In the genomic region with DNA sequence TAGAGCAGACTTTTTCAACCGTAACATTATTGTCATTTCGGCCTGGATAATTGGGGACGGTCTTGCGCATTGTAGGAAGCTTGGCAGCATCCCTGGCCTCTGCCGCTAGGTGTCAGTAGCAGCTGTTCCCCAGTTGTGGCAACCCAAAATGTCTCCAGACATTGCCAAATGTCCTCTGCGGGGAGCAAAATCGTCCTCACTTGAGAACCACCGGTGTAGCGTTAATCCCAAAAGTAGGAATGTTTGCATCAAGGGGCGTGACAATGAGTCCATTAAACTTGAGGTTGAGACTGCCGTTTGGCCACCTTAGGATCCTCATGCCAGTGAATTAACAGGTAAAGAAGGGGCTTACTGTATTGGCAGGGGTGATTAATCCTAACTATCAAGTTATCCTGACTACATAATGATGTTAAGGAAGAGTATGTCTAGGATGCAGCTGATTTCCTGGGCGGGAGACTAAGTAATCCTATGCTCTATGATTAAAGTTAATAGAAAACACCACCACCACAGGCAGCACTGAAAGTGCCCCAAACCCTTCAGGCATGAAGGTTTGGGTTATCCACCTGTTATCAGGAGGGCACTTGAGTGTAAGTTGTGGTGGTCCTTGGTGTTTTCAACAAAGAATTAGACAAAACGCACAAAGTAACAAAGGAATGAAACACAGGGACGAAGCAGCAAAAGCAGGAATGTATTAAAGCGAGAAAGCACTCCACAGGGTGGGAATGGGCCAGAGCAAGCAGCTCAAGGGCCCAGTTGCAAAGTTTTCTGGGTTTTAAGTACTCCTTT, we compare ENCODE assay signal across 8 cellular contexts. TPM values are rescaled to one million over a fixed set of nuclear protein-coding genes. Genes with fewer than 3 reads are reported as not detected.
DNase-seq lines count a peak whose midpoint lies in the region; ATAC-seq and TF ChIP-seq lines count a peak whose summit lies in the region.

No MANE protein-coding gene starts in this region.

- H3K27ac Mint-ChIP-seq in activated B cell treated with CpG ODN at 0.5 μM for 24 hours: no peak overlapping the region

- in situ Hi-C loops in mammary epithelial cell (cut with MboI; ENCODE audit: low sequenced_read_pairs in 2 of 2): loop anchor here in 1 of 2 donors (10.0 kb wide), 1 partner anchor 195 kb away; no protein-coding TSS in a partner anchor

- H3K4me1 Mint-ChIP-seq in activated B cell treated with CpG ODN at 0.5 μM for 24 hours: peaks cover 14% of the 10 kb centered on the region

- H3K36me3 Mint-ChIP-seq in activated B cell treated with CpG ODN at 0.5 μM for 24 hours (ENCODE audit: low read depth): no peaks in the 10 kb centered on the region

- H3K9me3 Mint-ChIP-seq in activated B cell treated with CpG ODN at 0.5 μM for 24 hours: peaks cover 2% of the 10 kb centered on the region

- H4K20me1 ChIP-seq in mammary epithelial cell (ENCODE audit: insufficient read depth, low read length): no peaks in the 10 kb centered on the region

- no peaks in the 10 kb centered on the region for H3K27me3 Mint-ChIP-seq in activated B cell treated with CpG ODN at 0.5 μM for 24 hours

- POLR2A ChIA-PET in activated B cell treated with CpG ODN at 0.5 μM for 24 hours (lab: Charles Lee): interaction anchor here (0.7 to 2.6 kb wide), 3 partner anchors 15 to 227 kb away, joined by 5 to 15 read pairs (median 5); a partner anchor contains a TSS

- TF ChIP-seq CTCF in activated B cell treated with CpG ODN at 0.5 μM for 24 hours (IDR thresholded peaks at IDR 0.05) (peak; percentile 68), mammary epithelial cell (conservative IDR thresholded peaks at IDR 0.05 in 1 of 2, IDR thresholded peaks at IDR 0.05 in 1 of 2; ENCODE audit: extremely low read depth in 1 of 2, insufficient read depth in 1 of 2, low read depth in 1 of 2, low read length in 2 of 2) (peak; percentile 98)

- CTCF ChIA-PET in activated B cell treated with CpG ODN at 0.5 μM for 24 hours (lab: Charles Lee): interaction anchor here (1.0 to 2.9 kb wide), 9 partner anchors 9 to 241 kb away, joined by 3 to 14 read pairs (median 3); no protein-coding TSS in a partner anchor
- CTCF ChIA-PET in mammary epithelial cell (lab: Charles Lee; ENCODE audit: low non-redundant PET): no interaction called here

- dilution Hi-C loops in mammary epithelial cell (cut with HindIII; ENCODE audit: low sequenced_read_pairs): no loop called here

- no peaks in the 10 kb centered on the region for H3K9me3 ChIP-seq in mammary epithelial cell (replicated peaks; ENCODE audit: insufficient read depth, low read length)

- H3K4me2 ChIP-seq in mammary epithelial cell (ENCODE audit: insufficient read depth, low read depth, low read length): peak overlapping the region; percentile 52

- H2AFZ ChIP-seq in mammary epithelial cell (ENCODE audit: low read depth, low read length): peak overlapping the region; percentile 87

- H3K4me1 ChIP-seq in mammary epithelial cell (ENCODE audit: insufficient read depth, low read length): no peaks in the 10 kb centered on the region

- peaks cover 2% of the 10 kb centered on the region for H3K27me3 ChIP-seq in mammary epithelial cell (ENCODE audit: insufficient read depth, low read length)

- no peak overlapping the region for H3K4me3 ChIP-seq in mammary epithelial cell (replicated peaks in 1 of 3; ENCODE audit: insufficient read depth in 1 of 3, low read depth in 2 of 3, low read length in 3 of 3)

- intact Hi-C loops in activated B cell treated with CpG ODN at 0.5 μM for 24 hours (cut with micrococcal nuclease): loop anchor here (1.0 to 5.0 kb wide), 5 partner anchors 16 to 372 kb away; a partner anchor contains a TSS
- intact Hi-C loops in mammary epithelial cell (cut with micrococcal nuclease): loop anchor here (2.0 to 10.0 kb wide), 8 partner anchors 15 to 465 kb away; a partner anchor contains a TSS

- WGBS in mammary epithelial cell (ENCODE audit: low coverage, missing lambda C conversion rate): 26% methylated on average over 11 of the region's 15 CpGs

- H3K9ac ChIP-seq in mammary epithelial cell (ENCODE audit: insufficient read depth, low read length): no peak overlapping the region

- H3K4me3 Mint-ChIP-seq in activated B cell treated with CpG ODN at 0.5 μM for 24 hours: peak overlapping the region; percentile 75

- ATAC-seq in HG02571 (IDR thresholded peaks at IDR 0.05; ENCODE audit: unreplicated experiment): peak; percentile 35
- peak; percentile 38 for ATAC-seq in activated B cell treated with CpG ODN at 0.5 μM for 24 hours (ENCODE audit: low read depth)
- ATAC-seq in GM21619 (IDR thresholded peaks at IDR 0.05; ENCODE audit: unreplicated experiment): no peak

- BruUV-seq in mammary epithelial cell (replicated peaks; lab: Mats Ljungman, UMichigan): no TSS peak

- no peaks in the 10 kb centered on the region for H3K36me3 ChIP-seq in mammary epithelial cell (ENCODE audit: insufficient read depth, low read length)

- no peaks in the 10 kb centered on the region for H3K79me2 ChIP-seq in mammary epithelial cell (ENCODE audit: insufficient read depth, low read length)

- DNase-seq in DMS153 treated with DMSO at 0.1 percent for 48 hours (lab: John Stamatoyannopoulos, UW; ENCODE audit: unreplicated experiment) (peak; percentile 24), NCI-H2171 treated with DMSO at 0.1 percent for 48 hours (lab: John Stamatoyannopoulos, UW) (peak; percentile 66), activated B cell treated with CpG ODN at 0.5 μM for 24 hours (peak; percentile 66), mammary epithelial cell (peak; percentile 55), islet precursor cell (peak; percentile 80)
- DNase-seq in stimulated activated CD4-positive, alpha-beta T cell treated with anti-CD3 and anti-CD28 coated beads, Interleukin-1b, Interleukin-23, amount 100 ng/mL, for 4 hours (ENCODE audit: low read depth in 2 of 2): peak; percentile 72 to 77

- H3K27ac ChIP-seq in mammary epithelial cell (ENCODE audit: insufficient read depth, low read depth, low read length): no peak overlapping the region

RNA-seq across cellular contexts. Expression of a gene that starts 4.9 kb away (rescaled TPM):
- 17.2 and 25.7 TPM in 2 replicates for total RNA-seq in activated B cell treated with CpG ODN at 0.5 μM for 24 hours
- 10 to 100 TPM; 13.8 to 19.9 TPM for total RNA-seq in mammary epithelial cell
- 3.7 TPM for polyA plus RNA-seq in mammary epithelial cell
- polyA minus RNA-seq in mammary epithelial cell: not detected

RNA-seq across cellular contexts. Expression of a gene that starts 15.7 kb away (rescaled TPM):
- total RNA-seq in activated B cell treated with CpG ODN at 0.5 μM for 24 hours: 7.0 and 7.3 TPM in 2 replicates
- 10 to 100 TPM in 1 of 2 donors, 1 to 10 TPM in 1; 6.0 to 10.6 TPM for total RNA-seq in mammary epithelial cell
- polyA plus RNA-seq in mammary epithelial cell: 0.58 TPM
- polyA minus RNA-seq in mammary epithelial cell: 4.4 TPM

Comparison
In these comparisons a context has a peak if more than half of its experiments do, and no peak if none do; other contexts are left out.
1. DNase-seq: peak in every context shown above with its lines; median percentile 80 in islet precursor cell; 74 in stimulated activated CD4-positive, alpha-beta T cell treated with anti-CD3 and anti-CD28 coated beads, Interleukin-1b, Interleukin-23, amount 100 ng/mL, for 4 hours; 66 in NCI-H2171 treated with DMSO at 0.1 percent for 48 hours; 66 in activated B cell treated with CpG ODN at 0.5 μM for 24 hours; 55 in mammary epithelial cell; 24 in DMS153 treated with DMSO at 0.1 percent for 48 hours.